ENCODE assay signal across 25 cellular contexts in genomic region chr1:205662791-205663190, GRCh38.
"Had no signal": no experiment of that assay in that cellular context is flagged by ENCODE, and none has a peak within 500 bp of the region (broad histone marks: within the 10 kb centered on the region; RNA-seq: fewer than 3 reads in every experiment).

No MANE protein-coding gene starts in this region.

- H3K27ac ChIP-seq: colonic mucosa, esophagus squamous epithelium, gastroesophageal sphincter, heart right ventricle, pancreas, psoas muscle, right atrium auricular region had no signal

- DNase-seq: activated CD4-positive, alpha-beta T cell treated with anti-CD3 and anti-CD28 coated beads, Interleukin-2, amount 10 ng/mL, durations not matched to agents 7 days and 5 days; activated CD4-positive, CD25-positive, alpha-beta regulatory T cell treated with anti-CD3 and anti-CD28 coated beads, Interleukin-2, amount 50 U/mL, for 72 hours; activated CD8-positive, alpha-beta memory T cell treated with anti-CD3 and anti-CD28 coated beads, Interleukin-2, amount 10 ng/mL, durations not matched to agents 7 days and 5 days; activated CD8-positive, alpha-beta T cell treated with anti-CD3 and anti-CD28 coated beads for 36 hours; activated effector memory CD4-positive, alpha-beta T cell treated with anti-CD3 and anti-CD28 coated beads, Interleukin-2, amount 50 U/mL, for 16 hours; activated naive CD4-positive, alpha-beta T cell treated with anti-CD3 and anti-CD28 coated beads, Interleukin-2, amount 10 ng/mL, durations not matched to agents 7 days and 5 days; activated T-cell treated with anti-CD3 and anti-CD28 coated beads for 4 hours; amygdala; colonic mucosa; esophagus squamous epithelium; heart right ventricle; midbrain; psoas muscle; stimulated activated CD4-positive, alpha-beta T cell treated with anti-CD3 and anti-CD28 coated beads, Interleukin-4, amount 100 ng/mL, for 1 hour; stimulated activated naive CD8-positive, alpha-beta T cell treated with anti-CD3 and anti-CD28 coated beads, Interleukin-15, Interleukin-2, amounts not matched to agents 100 U/mL and 50 U/mL, for 24 hours; transverse colon had no signal

- H3K4me1 ChIP-seq: pancreas, psoas muscle had no signal

- H3K4me3 Mint-ChIP-seq: activated CD4-positive, alpha-beta T cell treated with anti-CD3 and anti-CD28 coated beads, Interleukin-2, amount 10 ng/mL, durations not matched to agents 7 days and 5 days; activated CD8-positive, alpha-beta memory T cell treated with anti-CD3 and anti-CD28 coated beads, Interleukin-2, amount 10 ng/mL, durations not matched to agents 7 days and 5 days; activated CD8-positive, alpha-beta T cell treated with anti-CD3 and anti-CD28 coated beads for 36 hours; activated naive CD4-positive, alpha-beta T cell treated with anti-CD3 and anti-CD28 coated beads, Interleukin-2, amount 10 ng/mL, durations not matched to agents 7 days and 5 days; nephron had no signal

- H3K27me3 ChIP-seq: colonic mucosa, esophagus squamous epithelium, heart right ventricle, pancreas, right atrium auricular region, spleen, transverse colon had no signal

- H3K9me3 ChIP-seq: colonic mucosa, esophagus squamous epithelium, gastroesophageal sphincter, heart right ventricle, pancreas, psoas muscle, right atrium auricular region, spleen, transverse colon had no signal

- ATAC-seq: activated CD8-positive, alpha-beta memory T cell treated with anti-CD3 and anti-CD28 coated beads, Interleukin-2, amount 10 ng/mL, durations not matched to agents 7 days and 5 days; activated CD8-positive, alpha-beta T cell treated with anti-CD3 and anti-CD28 coated beads for 36 hours; gastroesophageal sphincter; heart right ventricle; psoas muscle; stimulated activated naive CD8-positive, alpha-beta T cell treated with anti-CD3 and anti-CD28 coated beads, Interleukin-15, Interleukin-2, amounts not matched to agents 100 U/mL and 50 U/mL, for 24 hours had no signal

- H3K36me3 Mint-ChIP-seq: activated CD8-positive, alpha-beta memory T cell treated with anti-CD3 and anti-CD28 coated beads, Interleukin-2, amount 10 ng/mL, durations not matched to agents 7 days and 5 days; activated naive CD4-positive, alpha-beta T cell treated with anti-CD3 and anti-CD28 coated beads, Interleukin-2, amount 10 ng/mL, durations not matched to agents 7 days and 5 days had no signal

- H3K27me3 Mint-ChIP-seq: activated CD4-positive, alpha-beta T cell treated with anti-CD3 and anti-CD28 coated beads, Interleukin-2, amount 10 ng/mL, durations not matched to agents 7 days and 5 days; activated CD8-positive, alpha-beta T cell treated with anti-CD3 and anti-CD28 coated beads for 36 hours had no signal

- H3K36me3 ChIP-seq: colonic mucosa, esophagus squamous epithelium, gastroesophageal sphincter, pancreas, right atrium auricular region, transverse colon had no signal

- H3K9me3 Mint-ChIP-seq: activated CD4-positive, alpha-beta T cell treated with anti-CD3 and anti-CD28 coated beads, Interleukin-2, amount 10 ng/mL, durations not matched to agents 7 days and 5 days; activated CD8-positive, alpha-beta T cell treated with anti-CD3 and anti-CD28 coated beads for 36 hours; activated naive CD4-positive, alpha-beta T cell treated with anti-CD3 and anti-CD28 coated beads, Interleukin-2, amount 10 ng/mL, durations not matched to agents 7 days and 5 days; nephron had no signal

- FAIRE-seq: bronchial epithelial cell, keratinocyte, pancreas, urothelium cell line had no signal

- H3K27ac Mint-ChIP-seq: activated CD4-positive, alpha-beta T cell treated with anti-CD3 and anti-CD28 coated beads, Interleukin-2, amount 10 ng/mL, durations not matched to agents 7 days and 5 days; activated CD8-positive, alpha-beta memory T cell treated with anti-CD3 and anti-CD28 coated beads, Interleukin-2, amount 10 ng/mL, durations not matched to agents 7 days and 5 days; activated CD8-positive, alpha-beta T cell treated with anti-CD3 and anti-CD28 coated beads for 36 hours; activated naive CD4-positive, alpha-beta T cell treated with anti-CD3 and anti-CD28 coated beads, Interleukin-2, amount 10 ng/mL, durations not matched to agents 7 days and 5 days had no signal

- H3K4me3 ChIP-seq: colonic mucosa, esophagus squamous epithelium, gastroesophageal sphincter, heart right ventricle, lung, pancreas, psoas muscle, right atrium auricular region, spleen, transverse colon had no signal
